ENCODE assay signal across 17 cellular contexts in the genomic region with DNA sequence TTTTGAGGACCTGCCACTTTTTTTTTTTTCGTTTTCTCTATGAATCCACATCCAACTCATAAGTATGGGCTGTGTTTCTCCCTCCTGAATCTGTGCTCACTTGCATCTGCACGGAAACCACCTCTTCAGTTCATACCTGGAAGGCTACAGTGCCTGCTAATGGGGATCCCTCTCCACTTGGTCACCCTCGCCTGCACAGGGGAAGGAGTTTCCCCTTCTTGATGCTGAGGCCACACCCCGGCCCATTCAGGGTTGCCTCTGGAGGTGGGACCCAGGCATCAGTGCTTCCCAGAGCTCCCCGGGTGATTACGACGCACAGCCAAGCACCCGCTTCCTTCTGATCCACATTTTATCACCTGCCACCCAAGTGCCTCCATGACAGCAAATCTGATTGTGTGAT.
DNase-seq lines count a peak whose midpoint lies in the region; ATAC-seq, FAIRE-seq and TF ChIP-seq lines count a peak whose summit lies in the region.
"Had no signal": no experiment of that assay in that cellular context is flagged by ENCODE, and none has a peak within 500 bp of the region (broad histone marks: within the 10 kb centered on the region; RNA-seq: fewer than 3 reads in every experiment).

No MANE protein-coding gene starts in this region.

- no peaks in the 10 kb centered on the region for H3K36me3 ChIP-seq in Caco-2 (ENCODE audit: control insufficient read depth, insufficient read depth, low read length)
- H3K36me3 ChIP-seq: BLaER1 had no signal

- no peaks in the 10 kb centered on the region for H3K27me3 Mint-ChIP-seq in Caco-2 (ENCODE audit: insufficient read depth, unreplicated experiment)
- H3K27me3 Mint-ChIP-seq in activated B cell treated with CpG ODN at 0.5 μM for 24 hours, result peaks cover 7% of the 10 kb centered on the region

- intact Hi-C loops in Caco-2 (cut with micrococcal nuclease; ENCODE audit: unreplicated experiment), result no loop called here
- intact Hi-C loops in activated B cell treated with CpG ODN at 0.5 μM for 24 hours (cut with micrococcal nuclease), result no loop called here

- H3K4me3 Mint-ChIP-seq in Caco-2 (ENCODE audit: unreplicated experiment) (no peak overlapping the region), activated B cell treated with CpG ODN at 0.5 μM for 24 hours (no peak overlapping the region)
- H3K4me3 Mint-ChIP-seq: B cell; CD8-positive, alpha-beta memory T cell; GM23338 had no signal

- no peaks in the 10 kb centered on the region for H3K27me3 ChIP-seq in Caco-2 (replicated peaks; ENCODE audit: control insufficient read depth, insufficient read depth, low read length)
- H3K27me3 ChIP-seq: BLaER1 had no signal

- no peak overlapping the region for H3K4me3 ChIP-seq in Caco-2 (ENCODE audit: low read depth, low read length)
- H3K4me3 ChIP-seq: BLaER1, GM23338 had no signal

- no peaks in the 10 kb centered on the region for H3K36me3 Mint-ChIP-seq in Caco-2 (ENCODE audit: insufficient read depth, unreplicated experiment)
- H3K36me3 Mint-ChIP-seq in activated B cell treated with CpG ODN at 0.5 μM for 24 hours (ENCODE audit: low read depth), result no peaks in the 10 kb centered on the region
- H3K36me3 Mint-ChIP-seq: CD4-positive, CD25-positive, alpha-beta regulatory T cell; CD8-positive, alpha-beta memory T cell had no signal

- BruUV-seq in Caco-2 (replicated peaks; lab: Mats Ljungman, UMichigan), result no TSS peak

- H3K4me1 Mint-ChIP-seq in Caco-2 (ENCODE audit: low read depth, unreplicated experiment), result peaks cover 56% of the 10 kb centered on the region
- peaks cover 22% of the 10 kb centered on the region for H3K4me1 Mint-ChIP-seq in activated B cell treated with CpG ODN at 0.5 μM for 24 hours

- no peaks in the 10 kb centered on the region for H3K9me3 ChIP-seq in Caco-2
- H3K9me3 ChIP-seq: BLaER1 had no signal

- H3K4me1 ChIP-seq in Caco-2, result peaks cover 23% of the 10 kb centered on the region

- TF ChIP-seq CTCF in Caco-2 (IDR thresholded peaks at IDR 0.05; ENCODE audit: insufficient read depth in 1 of 2, low read depth in 1 of 2, low read length in 1 of 2, severe bottlenecking in 1 of 2, unreplicated experiment in 1 of 2), result no peak
- no peak for TF ChIP-seq CTCF in activated B cell treated with CpG ODN at 0.5 μM for 24 hours (IDR thresholded peaks at IDR 0.05)

- no peaks in the 10 kb centered on the region for H3K9me3 Mint-ChIP-seq in Caco-2 (ENCODE audit: unreplicated experiment)
- no peaks in the 10 kb centered on the region for H3K9me3 Mint-ChIP-seq in activated B cell treated with CpG ODN at 0.5 μM for 24 hours
- H3K9me3 Mint-ChIP-seq: CD8-positive, alpha-beta memory T cell; GM23338 had no signal

- ATAC-seq in activated B cell treated with CpG ODN at 0.5 μM for 24 hours (ENCODE audit: low read depth) (no peak), GM19395 (IDR thresholded peaks at IDR 0.05; ENCODE audit: unreplicated experiment) (no peak), HG02763 (IDR thresholded peaks at IDR 0.05; ENCODE audit: unreplicated experiment) (no peak)
- ATAC-seq: GM23338 had no signal

- CTCF ChIA-PET in Caco-2 (lab: Charles Lee), result no interaction called here
- CTCF ChIA-PET in activated B cell treated with CpG ODN at 0.5 μM for 24 hours (lab: Charles Lee), result no interaction called here

- peak overlapping the region; percentile 6 for H3K27ac Mint-ChIP-seq in Caco-2 (ENCODE audit: unreplicated experiment)
- peak overlapping the region; percentile 3 for H3K27ac Mint-ChIP-seq in activated B cell treated with CpG ODN at 0.5 μM for 24 hours
- H3K27ac Mint-ChIP-seq: B cell; CD4-positive, CD25-positive, alpha-beta regulatory T cell; CD8-positive, alpha-beta memory T cell; GM23338 had no signal

- no peak for DNase-seq in Caco-2
- DNase-seq in activated B cell treated with CpG ODN at 0.5 μM for 24 hours, result no peak
- DNase-seq in left kidney (ENCODE audit: low read depth, low spot score), result peak; percentile 27
- no peak for DNase-seq in H54 (ENCODE audit: insufficient read length, low spot score)
- DNase-seq: Calu3; CD4-positive, CD25-positive, alpha-beta regulatory T cell; CD8-positive, alpha-beta memory T cell; GF-D8; H7; HCEC 1CT had no signal

- FAIRE-seq in H54 (lab: Jason Lieb, UNC), result no peak
- FAIRE-seq: A204.1, GM12892 had no signal

- TF ChIP-seq POLR2A in H54 (IDR thresholded peaks at IDR 0.05; ENCODE audit: low read depth, low read length), result no peak

- POLR2A ChIA-PET in Caco-2 (lab: Charles Lee) (no interaction called here), activated B cell treated with CpG ODN at 0.5 μM for 24 hours (lab: Charles Lee) (no interaction called here)
